8 cellular contexts compared by ENCODE assay signal in the genomic region with DNA sequence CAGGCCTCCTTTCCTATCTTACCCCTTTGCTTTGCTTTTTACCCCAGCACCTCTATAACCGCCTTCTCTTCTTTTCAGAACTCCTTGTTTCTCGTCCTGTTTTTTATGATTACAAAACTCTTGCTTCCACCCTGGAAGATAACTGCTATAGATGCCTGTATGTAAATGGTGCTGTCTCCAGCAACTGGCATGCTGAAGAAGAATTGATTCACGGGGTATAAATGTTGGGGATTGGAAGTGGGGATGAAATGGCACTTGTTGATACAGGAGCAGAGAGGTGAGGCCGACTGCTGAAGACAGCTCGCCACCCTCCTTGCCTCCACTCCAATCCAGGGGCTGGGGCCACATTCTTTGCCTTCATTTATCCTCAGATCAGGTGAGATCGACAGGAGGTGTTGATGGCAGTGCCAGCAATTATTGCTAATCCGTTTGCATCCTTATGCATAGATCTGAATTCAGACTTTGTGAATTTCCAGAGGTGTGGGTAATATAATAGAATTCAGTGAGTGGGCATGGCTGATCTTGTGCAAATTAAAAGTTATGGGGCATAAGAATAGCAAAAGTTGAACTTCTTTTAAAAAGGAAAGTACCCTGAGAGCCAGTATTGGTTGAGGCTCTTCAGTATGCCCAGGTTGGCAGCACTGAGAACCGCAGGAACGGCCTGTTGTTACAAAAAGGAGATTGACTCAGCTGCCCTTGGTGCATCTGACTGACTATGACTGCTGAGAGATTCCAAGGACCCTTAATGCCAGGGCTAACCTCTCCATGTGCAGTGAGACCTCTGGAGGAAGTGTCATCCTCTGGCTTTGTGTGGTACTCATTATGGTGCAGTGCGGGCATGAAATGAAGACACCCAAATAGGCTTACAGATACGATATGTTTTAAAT. TPM values are rescaled to one million over a fixed set of nuclear protein-coding genes. Genes with fewer than 3 reads are reported as not detected.
DNase-seq lines count a peak whose midpoint lies in the region; ATAC-seq and TF ChIP-seq lines count a peak whose summit lies in the region.

No MANE protein-coding gene starts in this region.

- H3K36me3 Mint-ChIP-seq in T-helper 17 cell (ENCODE audit: low read depth), result peaks cover 21% of the 10 kb centered on the region

- intact Hi-C loops in upper lobe of right lung (cut with DNase I), result loop anchor here (5.0 kb wide), 1 partner anchor 74 kb away; no protein-coding TSS in a partner anchor

- DNase-seq in activated naive CD4-positive, alpha-beta T cell treated with Interleukin-2 at 50 U/mL for 16 hours, result peak; percentile 57
- no peak for DNase-seq in activated naive CD4-positive, alpha-beta T cell treated with anti-CD3 and anti-CD28 coated beads, Interleukin-2, amount 50 U/mL, for 16 hours
- DNase-seq in T-helper 17 cell (no peak), dedifferentiated amniotic fluid mesenchymal stem cell (ENCODE audit: extremely low spot score) (peak; percentile 62), upper lobe of right lung (peak; percentile 65), cerebellar nuclear complex (lab: John Stamatoyannopoulos, UW) (no peak)

- peak overlapping the region; percentile 100 for H3K27ac ChIP-seq in upper lobe of right lung

- H3K4me1 ChIP-seq in mononuclear cell (ENCODE audit: insufficient read depth, low read length) (peaks cover 60% of the 10 kb centered on the region), upper lobe of right lung (peaks cover 46% of the 10 kb centered on the region)

- peak overlapping the region; percentile 100 for H3K4me3 Mint-ChIP-seq in T-helper 17 cell

- peak overlapping the region; percentile 20 for H3K4me3 ChIP-seq in mononuclear cell (ENCODE audit: low read length)
- peak overlapping the region; percentile 98 for H3K4me3 ChIP-seq in upper lobe of right lung

- H3K27me3 ChIP-seq in mononuclear cell (ENCODE audit: insufficient read depth, low read length) (no peaks in the 10 kb centered on the region), upper lobe of right lung (no peaks in the 10 kb centered on the region)

- ATAC-seq in T-helper 17 cell (peak; percentile 3), upper lobe of right lung (peak; percentile 4), HG03565 (IDR thresholded peaks at IDR 0.05; ENCODE audit: unreplicated experiment) (no peak)

- H3K36me3 ChIP-seq in upper lobe of right lung, result peaks cover 49% of the 10 kb centered on the region

- no peaks in the 10 kb centered on the region for H3K27me3 Mint-ChIP-seq in T-helper 17 cell

- H3K9me3 ChIP-seq in T-helper 17 cell (ENCODE audit: control insufficient read depth, low read length, poor library complexity, severe bottlenecking) (peaks cover 2% of the 10 kb centered on the region), mononuclear cell (ENCODE audit: low read depth, low read length) (no peaks in the 10 kb centered on the region), upper lobe of right lung (no peaks in the 10 kb centered on the region)

- H3K27ac Mint-ChIP-seq in T-helper 17 cell, result peak overlapping the region; percentile 100

- TF ChIP-seq CTCF in upper lobe of right lung (IDR thresholded peaks at IDR 0.05), result no peak

- peaks cover 74% of the 10 kb centered on the region for H3K4me1 Mint-ChIP-seq in T-helper 17 cell

RNA-seq across cellular contexts. Expression of gene NEAT1, which starts 5.3 kb away (rescaled TPM):
- total RNA-seq in T-helper 17 cell (100 to 1,000 TPM; 554 to 555 TPM), mononuclear cell (198 TPM), upper lobe of right lung (1,120 TPM)

RNA-seq across cellular contexts. Expression of gene FRMD8, which starts 41.5 kb away (rescaled TPM):
- total RNA-seq in T-helper 17 cell (10 to 100 TPM; 29.2 to 37.5 TPM), mononuclear cell (23.1 TPM), upper lobe of right lung (37.1 TPM)

RNA-seq across cellular contexts. Expression of gene SLC25A45, which starts 45.5 kb away (rescaled TPM):
- total RNA-seq in T-helper 17 cell (10 to 100 TPM; 57.7 to 61.6 TPM), mononuclear cell (12.6 TPM), upper lobe of right lung (11.5 TPM)

Comparison
In these comparisons a context has a peak if more than half of its experiments do, and no peak if none do; other contexts are left out.
1. DNase-seq: peak in activated naive CD4-positive, alpha-beta T cell treated with Interleukin-2 at 50 U/mL for 16 hours (single experiment), dedifferentiated amniotic fluid mesenchymal stem cell (single experiment) and upper lobe of right lung (single experiment); none in activated naive CD4-positive, alpha-beta T cell treated with anti-CD3 and anti-CD28 coated beads, Interleukin-2, amount 50 U/mL, for 16 hours (single experiment), T-helper 17 cell (0 of 3) and cerebellar nuclear complex (0 of 2).